Comparison of ENCODE assay signal across 8 cellular contexts in genomic region chr2:79827881-79828280, GRCh38.
"Had no signal": no experiment of that assay in that cellular context is flagged by ENCODE, and none has a peak within 500 bp of the region (broad histone marks: within the 10 kb centered on the region; RNA-seq: fewer than 3 reads in every experiment).

No MANE protein-coding gene starts in this region.

- DNase-seq: GDM1, GF-D8 had no signal

- FAIRE-seq: G401.6, GM12878, GM12891, GM12892, GM18507, GM19239 had no signal

- ATAC-seq: GM12878 had no signal

- H3K4me3 ChIP-seq: GM12878 had no signal
